Comparison of ENCODE assay signal across 19 cellular contexts in the genomic region with DNA sequence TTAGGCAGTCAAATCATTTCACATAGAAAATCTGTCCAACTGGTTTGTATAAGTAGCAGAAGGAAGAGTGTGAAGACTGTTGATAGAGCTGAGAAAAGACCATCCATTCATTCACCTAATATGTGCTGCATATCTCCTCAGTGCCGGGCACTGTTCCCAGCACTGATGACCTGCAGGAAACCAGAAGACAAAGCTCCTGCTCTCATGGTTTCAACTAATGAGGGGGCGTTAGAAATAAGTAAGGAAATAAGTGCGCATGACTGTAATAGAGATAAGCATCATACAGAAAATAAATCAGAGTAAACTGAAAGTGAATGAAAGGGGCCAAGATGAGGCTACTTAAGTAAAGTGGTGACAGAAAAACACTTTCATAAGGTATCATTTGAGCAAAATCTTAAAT.
DNase-seq lines count a peak whose midpoint lies in the region; TF ChIP-seq lines count a peak whose summit lies in the region.
"Had no signal": no experiment of that assay in that cellular context is flagged by ENCODE, and none has a peak within 500 bp of the region (broad histone marks: within the 10 kb centered on the region; RNA-seq: fewer than 3 reads in every experiment).

No MANE protein-coding gene starts in this region.

- peak overlapping the region; percentile 4 for H3K27ac ChIP-seq in OCI-LY1 (ENCODE audit: low read depth, low read length, poor library complexity, severe bottlenecking)
- H3K27ac ChIP-seq: KMS-11 had no signal

- no peaks in the 10 kb centered on the region for H3K36me3 ChIP-seq in OCI-LY1 (ENCODE audit: insufficient read depth, low read length)

- H3K9ac ChIP-seq in OCI-LY1 (ENCODE audit: low read length) = no peak overlapping the region
- H3K9ac ChIP-seq: KMS-11 had no signal

- H3K4me1 ChIP-seq in OCI-LY1 (ENCODE audit: insufficient read depth, low read length, severe bottlenecking) = peaks cover 35% of the 10 kb centered on the region

- no peak for TF ChIP-seq CTCF in OCI-LY1 (IDR thresholded peaks at IDR 0.05; ENCODE audit: low read length)

- peak overlapping the region; percentile 80; the same call in 1 of the 2 replicates for H2AFZ ChIP-seq in OCI-LY1 (ENCODE audit: low read length)

- no peaks in the 10 kb centered on the region for H3K27me3 ChIP-seq in OCI-LY1 (ENCODE audit: insufficient read depth, low read length)

- DNase-seq in COLO829 (ENCODE audit: low spot score) (peak; percentile 19), dermis blood vessel endothelial cell (peak; percentile 91), lung microvascular endothelial cell (ENCODE audit: low read depth in 2 of 2) (peak; percentile 61 to 89), nucleus accumbens (lab: John Stamatoyannopoulos, UW) (no peak), G401 (ENCODE audit: low spot score) (no peak), COLO668 (lab: John Stamatoyannopoulos, UW; ENCODE audit: unreplicated experiment) (no peak)
- DNase-seq: CD4-positive, CD25-positive, alpha-beta regulatory T cell; DND-41; IMR-90; NCI-H1105; NCI-H146; NCI-H2029; NCI-H2171; NCI-H345; NCI-H524; NCI-H774; Right ventricle myocardium superior had no signal

- in situ Hi-C loops in G401 (cut with HindIII; ENCODE audit: low sequenced_read_pairs) = no loop called here

- H3K9me2 ChIP-seq in OCI-LY1 (ENCODE audit: low read depth, low read length) = no peaks in the 10 kb centered on the region

- no peaks in the 10 kb centered on the region for H3F3A ChIP-seq in OCI-LY1 (ENCODE audit: insufficient read depth, low read length)

- H4K20me1 ChIP-seq in OCI-LY1 (ENCODE audit: insufficient read depth, low read length) = no peaks in the 10 kb centered on the region

- H3K4me3 ChIP-seq in OCI-LY1 (ENCODE audit: low read depth, low read length, poor library complexity, severe bottlenecking) = no peak overlapping the region

- peak overlapping the region; percentile 35 for H3K4me2 ChIP-seq in OCI-LY1 (ENCODE audit: low read length)
- H3K4me2 ChIP-seq: KMS-11 had no signal

- no peaks in the 10 kb centered on the region for H3K9me3 ChIP-seq in OCI-LY1 (ENCODE audit: low read length)

- no peaks in the 10 kb centered on the region for H3K79me2 ChIP-seq in OCI-LY1 (ENCODE audit: insufficient read depth, low read length)

Comparison
In these comparisons a context has a peak if more than half of its experiments do, and no peak if none do; other contexts are left out.
1. DNase-seq: peak in COLO829 (single experiment), dermis blood vessel endothelial cell (single experiment) and lung microvascular endothelial cell (2 of 2); none in nucleus accumbens (0 of 56), G401 (single experiment) and COLO668 (single experiment).